ENCODE assay signal across 8 cellular contexts in the genomic region with DNA sequence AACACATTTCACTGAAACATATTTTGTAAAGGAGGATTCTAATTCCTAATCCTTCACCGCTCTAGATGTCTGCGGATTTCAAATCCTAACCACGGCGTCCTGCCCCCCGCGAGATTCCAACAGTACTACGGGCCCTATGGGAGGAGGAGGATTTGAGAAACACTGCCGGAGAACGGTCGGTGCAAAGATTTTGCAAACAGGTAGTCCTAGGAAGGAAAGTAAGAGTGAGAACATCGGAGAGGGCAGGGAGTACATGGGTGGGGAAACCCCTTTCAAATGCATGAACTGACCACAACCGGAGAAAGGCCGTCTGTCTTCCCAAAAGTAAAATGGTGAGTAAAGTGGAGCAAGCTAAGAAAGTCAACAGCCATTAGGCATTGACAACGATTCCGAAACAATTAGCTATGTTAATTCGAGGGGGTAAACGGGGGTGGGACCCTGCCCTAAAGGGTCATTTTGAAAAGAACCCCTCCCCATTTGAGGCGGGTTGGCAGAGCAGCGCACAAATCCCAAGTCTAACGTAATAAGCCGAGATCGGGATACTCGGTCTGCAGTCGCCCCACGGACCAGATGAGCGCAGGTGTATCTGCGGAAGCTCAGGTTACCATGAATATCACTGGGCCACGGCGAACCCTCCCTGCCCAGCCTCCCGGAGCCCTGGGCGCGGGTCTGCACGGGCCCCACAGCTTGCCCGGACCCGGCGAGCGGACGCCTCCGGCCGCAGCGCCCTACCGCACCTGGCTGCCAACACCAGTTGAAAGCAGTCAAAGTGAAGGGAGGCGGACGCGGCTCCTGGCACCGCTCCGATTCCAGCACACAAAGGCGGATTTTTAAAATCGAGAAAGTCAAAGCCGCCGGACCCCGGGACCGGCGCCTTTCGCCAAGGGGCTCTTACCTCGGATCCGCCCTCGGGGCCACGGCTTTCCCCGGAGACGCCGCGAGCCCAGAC. TPM values are rescaled to one million over a fixed set of nuclear protein-coding genes. Genes with fewer than 3 reads are reported as not detected.
DNase-seq lines count a peak whose midpoint lies in the region; ATAC-seq and TF ChIP-seq lines count a peak whose summit lies in the region.

No MANE protein-coding gene starts in this region.

- no peaks in the 10 kb centered on the region for H3K36me3 Mint-ChIP-seq in activated CD8-positive, alpha-beta memory T cell treated with anti-CD3 and anti-CD28 coated beads, Interleukin-2, amount 10 ng/mL, durations not matched to agents 7 days and 5 days
- H3K36me3 Mint-ChIP-seq in activated CD4-positive, alpha-beta T cell treated with anti-CD3 and anti-CD28 coated beads, Interleukin-2, amount 10 ng/mL, durations not matched to agents 24 days and 14 days (ENCODE audit: low read depth): no peaks in the 10 kb centered on the region
- peaks cover 20% of the 10 kb centered on the region for H3K36me3 Mint-ChIP-seq in type B pancreatic cell

- peak; percentile 42 for DNase-seq in activated CD8-positive, alpha-beta memory T cell treated with anti-CD3 and anti-CD28 coated beads, Interleukin-2, amount 10 ng/mL, durations not matched to agents 7 days and 5 days
- no peak for DNase-seq in activated CD8-positive, alpha-beta memory T cell treated with anti-CD3 and anti-CD28 coated beads, Interleukin-2, amount 50 U/mL, for 48 hours
- DNase-seq in NCI-H1105 (lab: John Stamatoyannopoulos, UW) (peak; percentile 64), type B pancreatic cell (ENCODE audit: extremely low spot score, unreplicated experiment) (peak; percentile 74)
- DNase-seq in activated CD4-positive, alpha-beta T cell treated with anti-CD3 and anti-CD28 coated beads, Interleukin-2, amount 10 ng/mL, durations not matched to agents 24 days and 14 days: peak; percentile 62

- H3K36me3 ChIP-seq in mucosa of rectum (ENCODE audit: control insufficient read depth in 2 of 2, insufficient read depth in 2 of 2, low read length in 2 of 2): peaks cover 0 to 2% of the 10 kb centered on the region in 2 donors

- H3K4me3 Mint-ChIP-seq in activated CD8-positive, alpha-beta memory T cell treated with anti-CD3 and anti-CD28 coated beads, Interleukin-2, amount 10 ng/mL, durations not matched to agents 7 days and 5 days: peak overlapping the region; percentile 75
- H3K4me3 Mint-ChIP-seq in activated CD4-positive, alpha-beta T cell treated with anti-CD3 and anti-CD28 coated beads, Interleukin-2, amount 10 ng/mL, durations not matched to agents 24 days and 14 days: peak overlapping the region; percentile 87
- peak overlapping the region; percentile 93 for H3K4me3 Mint-ChIP-seq in type B pancreatic cell

- H3K27ac Mint-ChIP-seq in activated CD8-positive, alpha-beta memory T cell treated with anti-CD3 and anti-CD28 coated beads, Interleukin-2, amount 10 ng/mL, durations not matched to agents 7 days and 5 days: no peak overlapping the region
- H3K27ac Mint-ChIP-seq in activated CD4-positive, alpha-beta T cell treated with anti-CD3 and anti-CD28 coated beads, Interleukin-2, amount 10 ng/mL, durations not matched to agents 24 days and 14 days: peak overlapping the region; percentile 74
- H3K27ac Mint-ChIP-seq in type B pancreatic cell: peak overlapping the region; percentile 73

- peak overlapping the region; percentile 81 to 96 for H3K9ac ChIP-seq in mucosa of rectum (ENCODE audit: low read depth in 1 of 2, low read length in 2 of 2)

- H3K9me3 Mint-ChIP-seq in activated CD8-positive, alpha-beta memory T cell treated with anti-CD3 and anti-CD28 coated beads, Interleukin-2, amount 10 ng/mL, durations not matched to agents 7 days and 5 days (ENCODE audit: low read depth): no peaks in the 10 kb centered on the region
- no peaks in the 10 kb centered on the region for H3K9me3 Mint-ChIP-seq in activated CD4-positive, alpha-beta T cell treated with anti-CD3 and anti-CD28 coated beads, Interleukin-2, amount 10 ng/mL, durations not matched to agents 24 days and 14 days
- no peaks in the 10 kb centered on the region for H3K9me3 Mint-ChIP-seq in type B pancreatic cell

- H3K9me3 ChIP-seq in mucosa of rectum (ENCODE audit: control insufficient read depth in 2 of 2, low read length in 2 of 2): no peaks in the 10 kb centered on the region

- CTCF ChIA-PET in activated CD8-positive, alpha-beta memory T cell treated with anti-CD3 and anti-CD28 coated beads, Interleukin-2, amount 10 ng/mL, durations not matched to agents 7 days and 5 days (lab: Charles Lee): interaction anchor here (0.9 to 2.3 kb wide), 9 partner anchors 10 to 256 kb away, joined by 3 to 9 read pairs (median 3); no protein-coding TSS in a partner anchor

- peak; percentile 46 for ATAC-seq in activated CD8-positive, alpha-beta memory T cell treated with anti-CD3 and anti-CD28 coated beads, Interleukin-2, amount 10 ng/mL, durations not matched to agents 7 days and 5 days
- peak; percentile 32 for ATAC-seq in HG02623 (IDR thresholded peaks at IDR 0.05; ENCODE audit: unreplicated experiment)
- ATAC-seq in esophagus mucosa: peak; percentile 50

- TF ChIP-seq CTCF in type B pancreatic cell (conservative IDR thresholded peaks at IDR 0.05): no peak

- H3K4me1 ChIP-seq in mucosa of rectum (ENCODE audit: control insufficient read depth in 2 of 2, insufficient read depth in 2 of 2, low read length in 2 of 2): peaks cover 0 to 11% of the 10 kb centered on the region in 2 donors

- H3K4me3 ChIP-seq in mucosa of rectum (ENCODE audit: low read length in 2 of 2): peak overlapping the region; percentile 69 to 96

- intact Hi-C loops in activated CD4-positive, alpha-beta T cell treated with anti-CD3 and anti-CD28 coated beads, Interleukin-2, amount 10 ng/mL, durations not matched to agents 24 days and 14 days (cut with micrococcal nuclease): loop anchor here (1.0 to 5.0 kb wide), 5 partner anchors 69 to 256 kb away; partner anchors contain the start of gene STRAP

- peaks cover 17% of the 10 kb centered on the region for H3K4me1 Mint-ChIP-seq in activated CD8-positive, alpha-beta memory T cell treated with anti-CD3 and anti-CD28 coated beads, Interleukin-2, amount 10 ng/mL, durations not matched to agents 7 days and 5 days
- H3K4me1 Mint-ChIP-seq in activated CD4-positive, alpha-beta T cell treated with anti-CD3 and anti-CD28 coated beads, Interleukin-2, amount 10 ng/mL, durations not matched to agents 24 days and 14 days: peaks cover 12% of the 10 kb centered on the region
- no peaks in the 10 kb centered on the region for H3K4me1 Mint-ChIP-seq in type B pancreatic cell (ENCODE audit: unreplicated experiment)

- H3K27ac ChIP-seq in mucosa of rectum (ENCODE audit: low read depth in 2 of 2, low read length in 2 of 2): peak overlapping the region; percentile 89 to 92

- peaks cover 75% of the 10 kb centered on the region for H3K27me3 Mint-ChIP-seq in activated CD8-positive, alpha-beta memory T cell treated with anti-CD3 and anti-CD28 coated beads, Interleukin-2, amount 10 ng/mL, durations not matched to agents 7 days and 5 days
- H3K27me3 Mint-ChIP-seq in activated CD4-positive, alpha-beta T cell treated with anti-CD3 and anti-CD28 coated beads, Interleukin-2, amount 10 ng/mL, durations not matched to agents 24 days and 14 days: peaks cover 68% of the 10 kb centered on the region
- H3K27me3 Mint-ChIP-seq in type B pancreatic cell: peaks cover 36% of the 10 kb centered on the region

- no peaks in the 10 kb centered on the region for H3K27me3 ChIP-seq in mucosa of rectum (ENCODE audit: control insufficient read depth in 2 of 2, insufficient read depth in 2 of 2, low read length in 2 of 2)

RNA-seq across cellular contexts. Expression of gene EPS8, which starts 0.6 kb away (rescaled TPM):
- 1 to 10 TPM; 1.4 to 2.1 TPM for total RNA-seq in activated CD8-positive, alpha-beta memory T cell treated with anti-CD3 and anti-CD28 coated beads, Interleukin-2, amount 10 ng/mL, durations not matched to agents 7 days and 5 days
- 2.2 and 2.4 TPM in 2 replicates for total RNA-seq in activated CD4-positive, alpha-beta T cell treated with anti-CD3 and anti-CD28 coated beads, Interleukin-2, amount 10 ng/mL, durations not matched to agents 24 days and 14 days
- 7.7 TPM for total RNA-seq in esophagus mucosa
- 23.7 and 31.7 TPM in 2 replicates for total RNA-seq in type B pancreatic cell (ENCODE audit: low replicate concordance)
